In the genomic region with DNA sequence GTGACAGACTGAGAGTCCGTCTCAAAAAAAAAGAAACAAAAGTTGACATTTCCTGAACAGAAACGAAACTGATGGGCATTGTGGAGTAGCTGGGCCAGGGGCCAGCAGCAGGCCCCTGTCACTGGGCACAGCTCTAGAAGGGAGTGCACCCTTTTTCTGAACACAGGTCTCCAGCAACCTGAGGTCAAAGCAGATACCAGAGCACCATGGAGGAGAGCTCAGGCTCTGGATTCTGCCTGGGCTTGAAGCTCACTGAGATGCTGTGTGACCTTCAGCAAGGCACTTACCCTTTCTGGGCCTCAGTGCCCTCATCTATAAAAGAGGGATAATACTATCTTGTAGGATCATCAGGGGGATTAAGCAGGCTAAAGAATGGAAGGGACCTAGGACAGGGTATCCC, we compare ENCODE assay signal across 2 cellular contexts.
TF ChIP-seq lines count a peak whose summit lies in the region.

No MANE protein-coding gene starts in this region.

TF ChIP-seq in HEK293, 187 proteins besides CTCF, POLR2A, EP300 and RAD21:
- TF ChIP-seq, protein P1, sequence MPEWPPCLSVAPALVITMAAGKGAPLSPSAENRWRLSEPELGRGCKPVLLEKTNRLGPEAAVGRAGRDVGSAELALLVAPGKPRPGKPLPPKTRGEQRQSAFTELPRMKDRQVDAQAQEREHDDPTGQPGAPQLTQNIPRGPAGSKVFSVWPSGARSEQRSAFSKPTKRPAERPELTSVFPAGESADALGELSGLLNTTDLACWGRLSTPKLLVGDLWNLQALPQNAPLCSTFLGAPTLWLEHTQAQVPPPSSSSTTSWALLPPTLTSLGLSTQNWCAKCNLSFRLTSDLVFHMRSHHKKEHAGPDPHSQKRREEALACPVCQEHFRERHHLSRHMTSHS (tag by site-specific recombination; IDR thresholded peaks at IDR 0.05), result no peak
- no peak for TF ChIP-seq ZNF416 (tag by site-specific recombination; IDR thresholded peaks at IDR 0.05)
- peak; percentile 85; the same call in 1 of the 2 replicates for TF ChIP-seq ZNF768 (tag by site-specific recombination; IDR thresholded peaks at IDR 0.05)
- TF ChIP-seq, protein P2, sequence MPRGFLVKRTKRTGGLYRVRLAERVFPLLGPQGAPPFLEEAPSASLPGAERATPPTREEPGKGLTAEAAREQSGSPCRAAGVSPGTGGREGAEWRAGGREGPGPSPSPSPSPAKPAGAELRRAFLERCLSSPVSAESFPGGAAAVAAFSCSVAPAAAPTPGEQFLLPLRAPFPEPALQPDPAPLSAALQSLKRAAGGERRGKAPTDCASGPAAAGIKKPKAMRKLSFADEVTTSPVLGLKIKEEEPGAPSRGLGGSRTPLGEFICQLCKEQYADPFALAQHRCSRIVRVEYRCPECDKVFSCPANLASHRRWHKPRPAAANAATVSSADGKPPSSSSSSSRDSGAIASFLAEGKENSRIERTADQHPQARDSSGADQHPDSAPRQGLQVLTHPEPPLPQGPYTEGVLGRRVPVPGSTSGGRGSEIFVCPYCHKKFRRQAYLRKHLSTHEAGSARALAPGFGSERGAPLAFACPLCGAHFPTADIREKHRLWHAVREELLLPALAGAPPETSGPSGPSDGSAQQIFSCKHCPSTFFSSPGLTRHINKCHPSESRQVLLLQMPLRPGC (tag by site-specific recombination; IDR thresholded peaks at IDR 0.05), result no peak
- TF ChIP-seq GFI1B (tag by site-specific recombination; IDR thresholded peaks at IDR 0.05), result no peak
- no peak for TF ChIP-seq ZNF621 (tag by site-specific recombination; IDR thresholded peaks at IDR 0.05)
- no peak for TF ChIP-seq ZXDB (tag by site-specific recombination; IDR thresholded peaks at IDR 0.05)
- no peak for TF ChIP-seq OVOL3 (tag by site-specific recombination; IDR thresholded peaks at IDR 0.05)
- no peak for TF ChIP-seq PRDM1 (tag by site-specific recombination; IDR thresholded peaks at IDR 0.05)
- TF ChIP-seq, protein P3, sequence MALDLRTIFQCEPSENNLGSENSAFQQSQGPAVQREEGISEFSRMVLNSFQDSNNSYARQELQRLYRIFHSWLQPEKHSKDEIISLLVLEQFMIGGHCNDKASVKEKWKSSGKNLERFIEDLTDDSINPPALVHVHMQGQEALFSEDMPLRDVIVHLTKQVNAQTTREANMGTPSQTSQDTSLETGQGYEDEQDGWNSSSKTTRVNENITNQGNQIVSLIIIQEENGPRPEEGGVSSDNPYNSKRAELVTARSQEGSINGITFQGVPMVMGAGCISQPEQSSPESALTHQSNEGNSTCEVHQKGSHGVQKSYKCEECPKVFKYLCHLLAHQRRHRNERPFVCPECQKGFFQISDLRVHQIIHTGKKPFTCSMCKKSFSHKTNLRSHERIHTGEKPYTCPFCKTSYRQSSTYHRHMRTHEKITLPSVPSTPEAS (tag by site-specific recombination; IDR thresholded peaks at IDR 0.05), result no peak
- no peak for TF ChIP-seq ZNF24 (tag by site-specific recombination; IDR thresholded peaks at IDR 0.05)
- TF ChIP-seq KLF16 (tag by site-specific recombination; IDR thresholded peaks at IDR 0.05), result no peak
- no peak for TF ChIP-seq IKZF3 (tag by site-specific recombination; IDR thresholded peaks at IDR 0.05)
- TF ChIP-seq ZNF335 (tag by site-specific recombination; conservative IDR thresholded peaks at IDR 0.05), result no peak
- peak; percentile 60; the same call in 1 of the 2 replicates for TF ChIP-seq ZNF394 (tag by site-specific recombination; IDR thresholded peaks at IDR 0.05; ENCODE audit: borderline replicate concordance)

TF ChIP-seq in K562, 482 proteins besides CTCF, POLR2A, EP300 and RAD21:
- TF ChIP-seq RBM25 (IDR thresholded peaks at IDR 0.05; ENCODE audit: low read depth, low read length, severe bottlenecking) (peak; percentile 71), C11orf30 (IDR thresholded peaks at IDR 0.05; ENCODE audit: low read depth) (no peak), HLTF (IDR thresholded peaks at IDR 0.05) (no peak), ZFP36 (IDR thresholded peaks at IDR 0.05; ENCODE audit: low read depth, low read length, partially characterized antibody) (peak; percentile 69), BCOR (IDR thresholded peaks at IDR 0.05) (peak; percentile 49; the same call in 1 of the 2 replicates), DPF2 (IDR thresholded peaks at IDR 0.05) (no peak), ZBTB1 (CRISPR knock-in tag; IDR thresholded peaks at IDR 0.05; ENCODE audit: borderline replicate concordance, low read depth) (no peak)
TF ChIP-seq in K562: peak in this region for 3.
